In the genomic region with DNA sequence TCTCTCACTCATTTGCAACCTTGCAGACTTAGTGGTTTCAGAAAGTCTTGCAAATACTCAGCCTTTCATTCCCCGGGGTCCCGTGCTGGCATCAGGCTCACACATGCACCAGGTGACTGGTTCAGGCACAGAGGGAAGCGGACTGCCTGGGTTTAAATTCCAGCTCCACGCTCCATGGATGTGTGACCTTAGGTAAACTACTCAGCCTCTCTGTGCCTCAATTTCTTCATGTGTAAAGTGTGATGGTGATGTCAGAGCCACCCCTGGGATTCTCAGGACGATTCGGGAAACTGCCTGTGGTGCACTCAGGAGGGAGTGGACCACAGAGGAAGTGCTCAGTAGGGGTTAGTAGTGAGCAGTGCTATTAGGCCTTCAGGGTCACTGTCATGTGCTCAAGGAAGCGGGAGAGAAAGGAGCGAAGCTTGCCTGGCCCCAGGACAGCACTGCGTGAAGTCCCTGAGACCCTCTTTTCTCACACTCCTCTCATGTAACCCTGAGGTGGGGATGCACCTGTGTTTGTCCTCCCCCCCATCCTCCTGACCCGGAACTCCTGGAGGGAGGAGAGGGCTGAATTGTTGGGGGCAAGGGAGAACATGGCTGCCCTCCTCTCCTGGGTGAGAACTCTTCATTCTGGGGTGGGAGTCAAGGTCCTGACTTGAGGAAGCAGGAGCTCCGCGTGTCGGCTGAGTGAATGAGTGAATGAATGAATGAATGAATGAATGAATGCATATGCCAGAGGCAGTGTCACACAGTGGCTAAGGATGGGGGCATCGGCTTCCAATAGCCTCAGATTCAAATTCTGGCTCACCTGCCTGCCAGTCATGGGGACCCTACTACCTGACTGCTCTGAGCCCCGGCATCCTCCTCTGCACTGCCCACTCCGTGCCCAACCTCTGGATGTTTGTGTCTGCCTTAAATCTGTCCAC, we compare ENCODE assay signal across 18 cellular contexts. TPM values are rescaled to one million over a fixed set of nuclear protein-coding genes. Genes with fewer than 3 reads are reported as not detected.
DNase-seq lines count a peak whose midpoint lies in the region; ATAC-seq and TF ChIP-seq lines count a peak whose summit lies in the region.
"Had no signal": no experiment of that assay in that cellular context is flagged by ENCODE, and none has a peak within 500 bp of the region (broad histone marks: within the 10 kb centered on the region; RNA-seq: fewer than 3 reads in every experiment).

No MANE protein-coding gene starts in this region.

- H3K4me3 ChIP-seq in body of pancreas (no peak overlapping the region), MG63 (no peak overlapping the region)

- no peaks in the 10 kb centered on the region for H3K36me3 Mint-ChIP-seq in activated naive CD4-positive, alpha-beta T cell treated with anti-CD3 and anti-CD28 coated beads, Interleukin-2, amount 50 U/mL, for 24 hours
- no peaks in the 10 kb centered on the region for H3K36me3 Mint-ChIP-seq in T-helper 17 cell (ENCODE audit: low read depth)
- H3K36me3 Mint-ChIP-seq in stimulated activated memory B cell treated with anti-CD40 and anti-IgM and Interleukin-4, amounts not matched to agents 10 μg/mL and 1 μg/mL and 100 μg/mL, for 72 hours, result no peaks in the 10 kb centered on the region
- H3K36me3 Mint-ChIP-seq: activated CD4-positive, alpha-beta memory T cell treated with anti-CD3 and anti-CD28 coated beads for 36 hours had no signal

- H3K27me3 Mint-ChIP-seq in activated naive CD4-positive, alpha-beta T cell treated with anti-CD3 and anti-CD28 coated beads, Interleukin-2, amount 50 U/mL, for 24 hours, result no peaks in the 10 kb centered on the region
- H3K27me3 Mint-ChIP-seq in T-helper 17 cell, result peaks cover 25% of the 10 kb centered on the region
- H3K27me3 Mint-ChIP-seq in stimulated activated memory B cell treated with anti-CD40 and anti-IgM and Interleukin-4, amounts not matched to agents 10 μg/mL and 1 μg/mL and 100 μg/mL, for 72 hours, result peaks cover 17% of the 10 kb centered on the region

- intact Hi-C loops in body of pancreas (cut with DNase I), result loop anchor here (5.0 to 10.0 kb wide), 2 partner anchors 162 to 284 kb away; no protein-coding TSS in a partner anchor

- TF ChIP-seq CTCF in body of pancreas (IDR thresholded peaks at IDR 0.05), result no peak

- H3K36me3 ChIP-seq in body of pancreas (replicated peaks in 1 of 2; ENCODE audit: insufficient read depth in 1 of 2, low read depth in 2 of 2), result no peaks in the 10 kb centered on the region
- no peaks in the 10 kb centered on the region for H3K36me3 ChIP-seq in MG63
- H3K36me3 ChIP-seq: tibial artery had no signal

- no peak for DNase-seq in activated naive CD4-positive, alpha-beta T cell (lab: John Stamatoyannopoulos, UW)
- DNase-seq in T-helper 17 cell (no peak), islet precursor cell (peak; percentile 39), body of pancreas (no peak), MG63 (no peak)
- DNase-seq: activated naive CD4-positive, alpha-beta T cell treated with anti-CD3 and anti-CD28 coated beads, Interleukin-2, amount 50 U/mL, for 16 hours; DMS79; NCI-H446; stimulated activated CD4-positive, alpha-beta T cell treated with anti-CD3 and anti-CD28 coated beads, Interleukin-15, amount 100 ng/mL, for 24 hours; T-helper 9 cell; tibial artery had no signal

- peaks cover 13% of the 10 kb centered on the region for H3K4me1 Mint-ChIP-seq in activated naive CD4-positive, alpha-beta T cell treated with anti-CD3 and anti-CD28 coated beads, Interleukin-2, amount 50 U/mL, for 24 hours
- H3K4me1 Mint-ChIP-seq in T-helper 17 cell, result peaks cover 12% of the 10 kb centered on the region
- H3K4me1 Mint-ChIP-seq in stimulated activated memory B cell treated with anti-CD40 and anti-IgM and Interleukin-4, amounts not matched to agents 10 μg/mL and 1 μg/mL and 100 μg/mL, for 72 hours, result peaks cover 31% of the 10 kb centered on the region

- peak overlapping the region; percentile 79 for H3K4me3 Mint-ChIP-seq in activated naive CD4-positive, alpha-beta T cell treated with anti-CD3 and anti-CD28 coated beads, Interleukin-2, amount 50 U/mL, for 24 hours
- H3K4me3 Mint-ChIP-seq in T-helper 17 cell, result peak overlapping the region; percentile 86
- H3K4me3 Mint-ChIP-seq in stimulated activated memory B cell treated with anti-CD40 and anti-IgM and Interleukin-4, amounts not matched to agents 10 μg/mL and 1 μg/mL and 100 μg/mL, for 72 hours, result peak overlapping the region; percentile 80

- H3K9me3 ChIP-seq in T-helper 17 cell (ENCODE audit: control insufficient read depth, low read length, poor library complexity, severe bottlenecking), result no peaks in the 10 kb centered on the region
- no peaks in the 10 kb centered on the region for H3K9me3 ChIP-seq in body of pancreas
- no peaks in the 10 kb centered on the region for H3K9me3 ChIP-seq in MG63
- H3K9me3 ChIP-seq: tibial artery had no signal

- H3K27ac ChIP-seq in body of pancreas, result no peak overlapping the region
- H3K27ac ChIP-seq: parathyroid adenoma had no signal

- H3K27me3 ChIP-seq in body of pancreas (no peaks in the 10 kb centered on the region), MG63 (0 out of 2 replicates have a peak, but pooled peaks cover 2% of the 10 kb centered on the region)
- H3K27me3 ChIP-seq: tibial artery had no signal

- peaks cover 14% of the 10 kb centered on the region for H3K4me1 ChIP-seq in body of pancreas

- ATAC-seq in T-helper 17 cell (no peak), body of pancreas (no peak), HG02571 (IDR thresholded peaks at IDR 0.05; ENCODE audit: unreplicated experiment) (no peak)
- no peak for ATAC-seq in stimulated activated memory B cell treated with anti-CD40 and anti-IgM and Interleukin-4, amounts not matched to agents 10 μg/mL and 1 μg/mL and 100 μg/mL, for 72 hours

- no peaks in the 10 kb centered on the region for H3K9me3 Mint-ChIP-seq in activated naive CD4-positive, alpha-beta T cell treated with anti-CD3 and anti-CD28 coated beads, Interleukin-2, amount 50 U/mL, for 24 hours
- no peaks in the 10 kb centered on the region for H3K9me3 Mint-ChIP-seq in stimulated activated memory B cell treated with anti-CD40 and anti-IgM and Interleukin-4, amounts not matched to agents 10 μg/mL and 1 μg/mL and 100 μg/mL, for 72 hours
- H3K9me3 Mint-ChIP-seq: activated CD4-positive, alpha-beta memory T cell treated with anti-CD3 and anti-CD28 coated beads for 36 hours had no signal

- TF ChIP-seq POLR2A in body of pancreas (IDR thresholded peaks at IDR 0.05), result no peak

- peak overlapping the region; percentile 36 for H3K27ac Mint-ChIP-seq in activated naive CD4-positive, alpha-beta T cell treated with anti-CD3 and anti-CD28 coated beads, Interleukin-2, amount 50 U/mL, for 24 hours
- H3K27ac Mint-ChIP-seq in T-helper 17 cell, result peak overlapping the region; percentile 74
- no peak overlapping the region for H3K27ac Mint-ChIP-seq in stimulated activated memory B cell treated with anti-CD40 and anti-IgM and Interleukin-4, amounts not matched to agents 10 μg/mL and 1 μg/mL and 100 μg/mL, for 72 hours

- WGBS in body of pancreas, 2 donors, result 71 to 83% methylated on average over 14 to 16 of the region's 16 CpGs

RNA-seq across cellular contexts. Expression of a gene that starts 14.4 kb away (rescaled TPM):
- under 1 TPM in 1 of 2 donors, not detected in 1; 0.37 TPM for total RNA-seq in T-helper 17 cell
- total RNA-seq in body of pancreas, result not detected
- not detected in 2 replicates for total RNA-seq in MG63 (2014; rRNA removed; shearing (Covaris generic); ENCODE audit: low replicate concordance)
- total RNA-seq: activated CD4-positive, alpha-beta memory T cell treated with anti-CD3 and anti-CD28 coated beads for 36 hours; lung microvascular endothelial cell; RPMI7951 had no signal

RNA-seq across cellular contexts. Expression of a gene that starts 29.7 kb away (rescaled TPM):
- total RNA-seq in T-helper 17 cell, result 10 to 100 TPM; 10.9 to 11.6 TPM
- total RNA-seq in body of pancreas, result 10 to 100 TPM; 14.2 to 17.9 TPM
- 64.1 and 85.1 TPM in 2 replicates for total RNA-seq in MG63 (2014; rRNA removed; shearing (Covaris generic); ENCODE audit: low replicate concordance)

RNA-seq across cellular contexts. Expression of a gene that starts 39.4 kb away (rescaled TPM):
- total RNA-seq in T-helper 17 cell (100 to 1,000 TPM; 162 to 200 TPM), body of pancreas (100 to 1,000 TPM in 1 of 2 donors, 10 to 100 TPM in 1; 13.0 to 149 TPM)
- 17.1 and 20.5 TPM in 2 replicates for total RNA-seq in MG63 (2014; rRNA removed; shearing (Covaris generic); ENCODE audit: low replicate concordance)
